9 cellular contexts compared by ENCODE assay signal in genomic region chr1:114458208-114458777, GRCh38. TPM values are rescaled to one million over a fixed set of nuclear protein-coding genes. Genes with fewer than 3 reads are reported as not detected.
DNase-seq lines count a peak whose midpoint lies in the region; ATAC-seq and TF ChIP-seq lines count a peak whose summit lies in the region.
"Had no signal": no experiment of that assay in that cellular context is flagged by ENCODE, and none has a peak within 500 bp of the region (broad histone marks: within the 10 kb centered on the region; RNA-seq: fewer than 3 reads in every experiment).

No MANE protein-coding gene starts in this region.

- H3K9me3 Mint-ChIP-seq in activated T-cell treated with anti-CD3 and anti-CD28 coated beads, Interleukin-2, amount 50 U/mL, for 72 hours = peaks cover 2 to 3% of the 10 kb centered on the region in 2 donors
- H3K9me3 Mint-ChIP-seq in T-cell = no peaks in the 10 kb centered on the region
- no peaks in the 10 kb centered on the region for H3K9me3 Mint-ChIP-seq in stimulated activated memory B cell treated with anti-CD40 and anti-IgM and Interleukin-4, amounts not matched to agents 10 μg/mL and 1 μg/mL and 100 μg/mL, for 72 hours

- H3K4me3 Mint-ChIP-seq in activated T-cell treated with anti-CD3 and anti-CD28 coated beads, Interleukin-2, amount 50 U/mL, for 72 hours = peak overlapping the region in 1 of 2 donors; percentile 16
- H3K4me3 Mint-ChIP-seq in T-cell = no peak overlapping the region
- no peak overlapping the region for H3K4me3 Mint-ChIP-seq in stimulated activated memory B cell treated with anti-CD40 and anti-IgM and Interleukin-4, amounts not matched to agents 10 μg/mL and 1 μg/mL and 100 μg/mL, for 72 hours

- no peak for TF ChIP-seq CTCF in fibroblast of lung (conservative IDR thresholded peaks at IDR 0.05 in 1 of 2, IDR thresholded peaks at IDR 0.05 in 1 of 2; ENCODE audit: low read depth in 1 of 2, low read length in 2 of 2)

- no peaks in the 10 kb centered on the region for H3K36me3 ChIP-seq in fibroblast of lung (ENCODE audit: control insufficient read depth, insufficient read depth, low read length)

- peak; percentile 88 to 97 for ATAC-seq in activated T-cell treated with anti-CD3 and anti-CD28 coated beads, Interleukin-2, amount 50 U/mL, for 72 hours (replicated peaks in 1 of 2)
- ATAC-seq in T-cell (replicated peaks in 1 of 4) = no peak
- ATAC-seq in stimulated activated memory B cell treated with anti-CD40 and anti-IgM and Interleukin-4, amounts not matched to agents 10 μg/mL and 1 μg/mL and 100 μg/mL, for 72 hours = no peak

- H3K9me3 ChIP-seq in fibroblast of lung (ENCODE audit: control insufficient read depth, insufficient read depth, low read depth, low read length) = no peaks in the 10 kb centered on the region
- H3K9me3 ChIP-seq: testis had no signal

- H3K4me3 ChIP-seq in fibroblast of lung (replicated peaks in 1 of 4; ENCODE audit: control extremely low read depth in 1 of 4, insufficient read depth in 1 of 4, low read depth in 3 of 4, low read length in 4 of 4) = no peak overlapping the region
- H3K4me3 ChIP-seq: testis had no signal

- H2AFZ ChIP-seq in fibroblast of lung (ENCODE audit: low read length) = no peak overlapping the region

- DNase-seq in activated T-cell treated with anti-CD3 and anti-CD28 coated beads, Interleukin-2, amount 50 U/mL, for 72 hours = peak; percentile 10 to 32
- DNase-seq in activated T-cell treated with anti-CD3 and anti-CD28 coated beads for 4 hours (no peak), T-cell (no peak), fibroblast of lung (ENCODE audit: low read depth in 2 of 2) (peak; percentile 56 to 85), head of caudate nucleus (no peak)
- no peak for DNase-seq in activated CD8-positive, alpha-beta memory T cell treated with anti-CD3 and anti-CD28 coated beads for 24 hours
- DNase-seq in activated CD8-positive, alpha-beta memory T cell treated with anti-CD3 and anti-CD28 coated beads, Interleukin-2, amount 50 U/mL, for 48 hours = no peak
- DNase-seq: testis had no signal

- H3K4me1 ChIP-seq in fibroblast of lung (ENCODE audit: control insufficient read depth, extremely low read depth, insufficient read depth, low read length) = no peaks in the 10 kb centered on the region
- H3K4me1 ChIP-seq: testis had no signal

- no peaks in the 10 kb centered on the region for H3K27me3 Mint-ChIP-seq in activated T-cell treated with anti-CD3 and anti-CD28 coated beads, Interleukin-2, amount 50 U/mL, for 72 hours (ENCODE audit: low read depth)
- H3K27me3 Mint-ChIP-seq in T-cell = no peaks in the 10 kb centered on the region
- H3K27me3 Mint-ChIP-seq in stimulated activated memory B cell treated with anti-CD40 and anti-IgM and Interleukin-4, amounts not matched to agents 10 μg/mL and 1 μg/mL and 100 μg/mL, for 72 hours = no peaks in the 10 kb centered on the region

- peak overlapping the region; percentile 66 for H3K27ac Mint-ChIP-seq in activated T-cell treated with anti-CD3 and anti-CD28 coated beads, Interleukin-2, amount 50 U/mL, for 72 hours
- H3K27ac Mint-ChIP-seq in T-cell = peak overlapping the region; percentile 53 to 61
- peak overlapping the region; percentile 39 for H3K27ac Mint-ChIP-seq in stimulated activated memory B cell treated with anti-CD40 and anti-IgM and Interleukin-4, amounts not matched to agents 10 μg/mL and 1 μg/mL and 100 μg/mL, for 72 hours

- H3K79me2 ChIP-seq in fibroblast of lung (ENCODE audit: control insufficient read depth, insufficient read depth, low read length) = no peaks in the 10 kb centered on the region

- CTCF ChIA-PET in T-cell (lab: Charles Lee) = no interaction called here

- no peak overlapping the region for H3K27ac ChIP-seq in fibroblast of lung (ENCODE audit: insufficient read depth, low read length)
- H3K27ac ChIP-seq: testis had no signal

- H3K4me1 Mint-ChIP-seq in activated T-cell treated with anti-CD3 and anti-CD28 coated beads, Interleukin-2, amount 50 U/mL, for 72 hours (ENCODE audit: low read depth) = peaks cover 28% of the 10 kb centered on the region
- peaks cover 13 to 20% (median 17%) of the 10 kb centered on the region in 3 donors for H3K4me1 Mint-ChIP-seq in T-cell
- H3K4me1 Mint-ChIP-seq in stimulated activated memory B cell treated with anti-CD40 and anti-IgM and Interleukin-4, amounts not matched to agents 10 μg/mL and 1 μg/mL and 100 μg/mL, for 72 hours = peaks cover 8% of the 10 kb centered on the region

- intact Hi-C loops in head of caudate nucleus (cut with DNase I) = no loop called here

- H4K20me1 ChIP-seq in fibroblast of lung (ENCODE audit: control insufficient read depth, extremely low read depth, insufficient read depth, low read length) = no peaks in the 10 kb centered on the region

- no peak overlapping the region for H3K4me2 ChIP-seq in fibroblast of lung (ENCODE audit: extremely low read depth, insufficient read depth, low read length)

- no peaks in the 10 kb centered on the region for H3K27me3 ChIP-seq in fibroblast of lung (ENCODE audit: control insufficient read depth, insufficient read depth, low read length)
- H3K27me3 ChIP-seq: testis had no signal

- POLR2A ChIA-PET in T-cell (lab: Charles Lee) = no interaction called here

- peaks cover 12 to 30% of the 10 kb centered on the region in 2 donors for H3K36me3 Mint-ChIP-seq in activated T-cell treated with anti-CD3 and anti-CD28 coated beads, Interleukin-2, amount 50 U/mL, for 72 hours (ENCODE audit: insufficient read depth in 2 of 2)
- H3K36me3 Mint-ChIP-seq in T-cell = peaks cover 64% of the 10 kb centered on the region
- H3K36me3 Mint-ChIP-seq in stimulated activated memory B cell treated with anti-CD40 and anti-IgM and Interleukin-4, amounts not matched to agents 10 μg/mL and 1 μg/mL and 100 μg/mL, for 72 hours = peaks cover 67% of the 10 kb centered on the region

- H3K9ac ChIP-seq in fibroblast of lung (ENCODE audit: insufficient read depth, low read length) = no peak overlapping the region

RNA-seq across cellular contexts. Expression of gene TRIM33, which starts 52.7 kb away (rescaled TPM):
- total RNA-seq in activated T-cell treated with anti-CD3 and anti-CD28 coated beads, Interleukin-2, amount 50 U/mL, for 72 hours = 10 to 100 TPM; 34.1 to 42.4 TPM
- total RNA-seq in T-cell = 10 to 100 TPM; 41.6 to 60.6 (median 47.3) TPM
- 19.3 and 21.5 TPM in 2 replicates for total RNA-seq in fibroblast of lung
- polyA plus RNA-seq in fibroblast of lung = 16.2 and 17.8 TPM in 2 replicates
- 12.2 and 13.2 TPM in 2 replicates for polyA plus RNA-seq in fibroblast of lung (2012)
- 8.6 and 11.2 TPM in 2 replicates for polyA minus RNA-seq in fibroblast of lung (ENCODE audit: low replicate concordance)

Comparison
In these comparisons a context has a peak if more than half of its experiments do, and no peak if none do; other contexts are left out.
1. DNase-seq: peak in activated T-cell treated with anti-CD3 and anti-CD28 coated beads, Interleukin-2, amount 50 U/mL, for 72 hours (2 of 2) and fibroblast of lung (2 of 2); none in activated T-cell treated with anti-CD3 and anti-CD28 coated beads for 4 hours (single experiment), T-cell (0 of 34), activated CD8-positive, alpha-beta memory T cell treated with anti-CD3 and anti-CD28 coated beads for 24 hours (single experiment), activated CD8-positive, alpha-beta memory T cell treated with anti-CD3 and anti-CD28 coated beads, Interleukin-2, amount 50 U/mL, for 48 hours (single experiment) and head of caudate nucleus (0 of 42).
2. ATAC-seq: peak in activated T-cell treated with anti-CD3 and anti-CD28 coated beads, Interleukin-2, amount 50 U/mL, for 72 hours (2 of 2); none in T-cell (0 of 4) and stimulated activated memory B cell treated with anti-CD40 and anti-IgM and Interleukin-4, amounts not matched to agents 10 μg/mL and 1 μg/mL and 100 μg/mL, for 72 hours (single experiment).
3. Peak in every context shown above with its lines, with median percentiles within 50 percentile points of each other: H3K27ac Mint-ChIP-seq.